9 cellular contexts compared by ENCODE assay signal in the genomic region with DNA sequence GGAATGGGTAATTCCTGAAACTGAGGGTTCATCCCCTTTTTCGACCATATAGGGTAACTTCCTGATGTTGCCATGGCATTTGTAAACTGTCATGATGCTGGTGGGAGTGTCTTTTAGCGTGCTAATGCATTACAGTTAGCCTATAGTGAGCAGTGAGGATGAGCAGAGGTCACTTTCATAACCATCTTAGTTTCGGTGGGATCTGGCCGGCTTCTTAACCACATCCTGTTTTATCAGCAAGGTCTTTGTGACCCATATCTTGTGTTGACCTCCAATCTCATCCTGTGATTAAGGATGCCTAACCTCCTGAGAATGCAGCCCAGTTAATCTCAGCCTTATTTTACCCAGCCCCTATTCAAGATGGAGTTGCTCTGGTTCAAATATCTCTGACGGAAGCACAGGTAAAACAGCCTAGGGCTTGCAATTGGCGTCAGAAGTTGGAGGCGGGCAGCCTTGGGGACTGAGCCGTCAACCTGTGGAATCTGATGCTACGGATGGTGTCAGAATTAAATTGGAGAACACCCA. TPM values are rescaled to one million over a fixed set of nuclear protein-coding genes. Genes with fewer than 3 reads are reported as not detected.
DNase-seq lines count a peak whose midpoint lies in the region; ATAC-seq and TF ChIP-seq lines count a peak whose summit lies in the region.
"Had no signal": no experiment of that assay in that cellular context is flagged by ENCODE, and none has a peak within 500 bp of the region (broad histone marks: within the 10 kb centered on the region; RNA-seq: fewer than 3 reads in every experiment).

No MANE protein-coding gene starts in this region.

- 0 out of 2 replicates have a peak, but pooled peaks cover 14% of the 10 kb centered on the region for H3K36me3 ChIP-seq in PC-9 (ENCODE audit: low read depth)
- H3K36me3 ChIP-seq in naive thymus-derived CD4-positive, alpha-beta T cell (ENCODE audit: control insufficient read depth in 2 of 3, insufficient read depth in 3 of 3, low read length in 3 of 3): peaks cover 0 to 9% (median 0%) of the 10 kb centered on the region in 3 experiments
- H3K36me3 ChIP-seq in adrenal gland (replicated peaks in 1 of 2): no peaks in the 10 kb centered on the region

- H3K4me1 ChIP-seq in PC-9 (replicated peaks; ENCODE audit: insufficient read depth) (peaks cover 24% of the 10 kb centered on the region), adrenal gland (replicated peaks in 1 of 2) (peaks cover 0 to 11% of the 10 kb centered on the region in 2 donors)
- peaks cover 0 to 11% of the 10 kb centered on the region in 2 donors for H3K4me1 ChIP-seq in naive thymus-derived CD4-positive, alpha-beta T cell (ENCODE audit: control insufficient read depth in 2 of 2, insufficient read depth in 2 of 2, low read length in 2 of 2)

- no peak overlapping the region for H3K4me3 Mint-ChIP-seq in naive thymus-derived CD4-positive, alpha-beta T cell

- peak; percentile 80 for ATAC-seq in GM18861 (IDR thresholded peaks at IDR 0.05; ENCODE audit: unreplicated experiment)
- peak; percentile 92 for ATAC-seq in HG02885 (IDR thresholded peaks at IDR 0.05; ENCODE audit: poor library complexity, unreplicated experiment)
- ATAC-seq in naive thymus-derived CD4-positive, alpha-beta T cell: peak; percentile 79

- no peak overlapping the region for H2AFZ ChIP-seq in PC-9

- H3K4me2 ChIP-seq in PC-9: 0 out of 2 replicates have a peak overlapping the region, but pooled peaks have one; percentile 36

- H3K27me3 ChIP-seq in PC-9 (ENCODE audit: insufficient read depth, low read depth): no peaks in the 10 kb centered on the region
- H3K27me3 ChIP-seq in naive thymus-derived CD4-positive, alpha-beta T cell (ENCODE audit: control insufficient read depth in 2 of 2, insufficient read depth in 2 of 2, low read length in 2 of 2): no peaks in the 10 kb centered on the region
- H3K27me3 ChIP-seq in adrenal gland: no peaks in the 10 kb centered on the region

- no peak for TF ChIP-seq CTCF in PC-9 (conservative IDR thresholded peaks at IDR 0.05)
- no peak for TF ChIP-seq CTCF in adrenal gland (IDR thresholded peaks at IDR 0.05)

- no peak for DNase-seq in PC-9
- DNase-seq in naive thymus-derived CD4-positive, alpha-beta T cell: no peak
- no peak for DNase-seq in adrenal gland
- DNase-seq in DMS153 (lab: John Stamatoyannopoulos, UW): no peak
- DNase-seq in substantia nigra (lab: John Stamatoyannopoulos, UW): no peak
- DNase-seq in mesenteric fat pad (ENCODE audit: low spot score): no peak
- DNase-seq: NCI-H524 treated with DMSO at 0.1 percent for 48 hours had no signal

- H3K9me3 Mint-ChIP-seq in naive thymus-derived CD4-positive, alpha-beta T cell: peaks cover 0 to 19% (median 3%) of the 10 kb centered on the region in 11 donors

- H3K36me3 Mint-ChIP-seq in naive thymus-derived CD4-positive, alpha-beta T cell: peaks cover 8 to 51% (median 40%) of the 10 kb centered on the region in 5 donors

- POLR2A ChIA-PET in PC-9 (lab: Charles Lee; ENCODE audit: unreplicated experiment): no interaction called here
- POLR2A ChIA-PET in naive thymus-derived CD4-positive, alpha-beta T cell (lab: Charles Lee): no interaction called here

- H4K20me1 ChIP-seq in PC-9 (ENCODE audit: insufficient read depth): no peaks in the 10 kb centered on the region; the same call in none of the 2 replicates

- no TSS peak for BruUV-seq in PC-9 (replicated peaks; lab: Mats Ljungman, UMichigan)

- no peaks in the 10 kb centered on the region for H3K9me2 ChIP-seq in PC-9 (ENCODE audit: insufficient read depth)

- H3K27ac ChIP-seq in PC-9 (no peak overlapping the region), adrenal gland (no peak overlapping the region), substantia nigra (ENCODE audit: low read depth, low read length, poor library complexity, severe bottlenecking) (no peak overlapping the region)
- H3K27ac ChIP-seq in naive thymus-derived CD4-positive, alpha-beta T cell (ENCODE audit: low read depth, low read length): no peak overlapping the region

- CTCF ChIA-PET in PC-9 (lab: Charles Lee): no interaction called here
- CTCF ChIA-PET in naive thymus-derived CD4-positive, alpha-beta T cell (lab: Charles Lee): no interaction called here

- no peak for TF ChIP-seq POLR2A in adrenal gland (IDR thresholded peaks at IDR 0.05)

- 70 to 74% (median 72%) methylated on average over 9 of the region's 9 CpGs for WGBS in adrenal gland, 4 donors

- H3K27ac Mint-ChIP-seq in naive thymus-derived CD4-positive, alpha-beta T cell: peak overlapping the region in 1 of 9 donors; percentile 32

- intact Hi-C loops in PC-9 (cut with micrococcal nuclease; ENCODE audit: unreplicated experiment): no loop called here
- intact Hi-C loops in naive thymus-derived CD4-positive, alpha-beta T cell (cut with micrococcal nuclease): no loop called here
- intact Hi-C loops in adrenal gland (cut with DNase I): no loop called here

- peaks cover 69% of the 10 kb centered on the region for H3K79me2 ChIP-seq in PC-9 (ENCODE audit: low read depth)

- H3F3A ChIP-seq in PC-9 (ENCODE audit: insufficient read depth, low read depth): peaks cover 13% of the 10 kb centered on the region; the same call in 1 of the 2 replicates

- H3K4me3 ChIP-seq in PC-9 (no peak overlapping the region), adrenal gland (no peak overlapping the region)
- H3K4me3 ChIP-seq in naive thymus-derived CD4-positive, alpha-beta T cell (ENCODE audit: low read length): no peak overlapping the region

- peaks cover 24 to 52% (median 34%) of the 10 kb centered on the region in 7 donors for H3K4me1 Mint-ChIP-seq in naive thymus-derived CD4-positive, alpha-beta T cell

- no peaks in the 10 kb centered on the region for H3K27me3 Mint-ChIP-seq in naive thymus-derived CD4-positive, alpha-beta T cell

- H3K9me3 ChIP-seq in PC-9 (ENCODE audit: insufficient read depth, low read depth) (no peaks in the 10 kb centered on the region), adrenal gland (replicated peaks in 1 of 3) (no peaks in the 10 kb centered on the region)
- no peaks in the 10 kb centered on the region for H3K9me3 ChIP-seq in naive thymus-derived CD4-positive, alpha-beta T cell (ENCODE audit: control insufficient read depth in 2 of 3, low read length in 3 of 3)

RNA-seq across cellular contexts. Expression of a gene that starts 19.5 kb away (rescaled TPM):
- total RNA-seq in PC-9 (2021) (91.3 and 95.0 TPM in 2 replicates), adrenal gland (10 to 100 TPM; 36.7 to 59.4 (median 44.8) TPM), mesenteric fat pad (58.9 TPM)
- 10 to 100 TPM; 20.3 to 47.8 (median 42.2) TPM for total RNA-seq in naive thymus-derived CD4-positive, alpha-beta T cell
- 10 to 100 TPM; 31.5 to 40.0 TPM for polyA plus RNA-seq in naive thymus-derived CD4-positive, alpha-beta T cell
- 10 to 100 TPM; 22.5 to 56.9 (median 24.6) TPM for polyA plus RNA-seq in adrenal gland
